ENCODE assay signal across 17 cellular contexts in the genomic region with DNA sequence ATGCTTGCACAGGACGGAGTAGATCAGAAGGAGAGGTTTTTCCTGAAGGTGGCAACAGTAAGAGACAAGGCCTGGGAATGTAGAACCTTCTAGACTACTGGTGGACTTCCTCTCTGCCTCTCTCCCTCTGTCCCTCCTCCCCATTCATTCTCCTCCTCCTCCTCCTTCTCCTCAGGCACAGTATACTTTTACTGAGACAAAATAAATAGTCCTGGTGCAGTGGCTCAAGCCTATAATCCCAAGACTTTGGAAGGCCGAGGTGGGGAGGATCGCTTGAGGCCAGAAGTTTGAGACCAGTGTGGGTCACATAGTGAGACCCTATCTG.
"Had no signal": no experiment of that assay in that cellular context is flagged by ENCODE, and none has a peak within 500 bp of the region (broad histone marks: within the 10 kb centered on the region; RNA-seq: fewer than 3 reads in every experiment).

No MANE protein-coding gene starts in this region.

- H3K27me3 ChIP-seq: foreskin keratinocyte, tibial nerve had no signal

- H3K9me3 ChIP-seq: tibial nerve had no signal

- H3K4me1 ChIP-seq: foreskin keratinocyte, tibial nerve had no signal

- DNase-seq: activated CD4-positive, alpha-beta T cell treated with anti-CD3 and anti-CD28 coated beads for 48 hours; activated CD8-positive, alpha-beta memory T cell treated with anti-CD3 and anti-CD28 coated beads, Interleukin-2, amount 50 U/mL, for 4 hours; activated CD8-positive, alpha-beta T cell treated with anti-CD3 and anti-CD28 coated beads, Interleukin-2, amount 10 ng/mL, durations not matched to agents 7 days and 5 days; activated gamma-delta T cell; activated T-cell treated with anti-CD3 and anti-CD28 coated beads, Interleukin-2, amount 50 U/mL, for 48 hours; caudate nucleus; cortex of kidney; effector CD8-positive, alpha-beta T cell; foreskin keratinocyte; kidney glomerular epithelial cell; left ventricle myocardium superior; stimulated activated CD4-positive, alpha-beta T cell treated with anti-CD3 and anti-CD28 coated beads, Interleukin-1b, Interleukin-23, amount 100 ng/mL, for 48 hours had no signal

- H3K27ac Mint-ChIP-seq: activated CD8-positive, alpha-beta T cell treated with anti-CD3 and anti-CD28 coated beads, Interleukin-2, amount 10 ng/mL, durations not matched to agents 7 days and 5 days; memory B cell; WTC11 had no signal

- H3K36me3 Mint-ChIP-seq: natural killer cell treated with Interleukin-12 subunit alpha and Interleukin-12 subunit beta and Interleukin-15 and Interleukin-18, amount 100 ng/mL, for 72 hours had no signal

- H3K4me3 ChIP-seq: tibial nerve had no signal

- H3K4me3 Mint-ChIP-seq: activated CD8-positive, alpha-beta T cell treated with anti-CD3 and anti-CD28 coated beads, Interleukin-2, amount 10 ng/mL, durations not matched to agents 7 days and 5 days; memory B cell; natural killer cell treated with Interleukin-12 subunit alpha and Interleukin-12 subunit beta and Interleukin-15 and Interleukin-18, amount 100 ng/mL, for 72 hours; WTC11 had no signal

- H3K27ac ChIP-seq: foreskin keratinocyte, tibial nerve had no signal

- H3K27me3 Mint-ChIP-seq: memory B cell; natural killer cell treated with Interleukin-12 subunit alpha and Interleukin-12 subunit beta and Interleukin-15 and Interleukin-18, amount 100 ng/mL, for 72 hours had no signal

- H3K36me3 ChIP-seq: tibial nerve had no signal

- H3K9me3 Mint-ChIP-seq: memory B cell had no signal

- ATAC-seq: activated CD8-positive, alpha-beta T cell treated with anti-CD3 and anti-CD28 coated beads, Interleukin-2, amount 10 ng/mL, durations not matched to agents 7 days and 5 days; activated naive CD4-positive, alpha-beta T cell treated with anti-CD3 and anti-CD28 coated beads, Interleukin-2, amount 50 U/mL, for 72 hours; foreskin keratinocyte; left ventricle myocardium superior; natural killer cell treated with Interleukin-12 subunit alpha and Interleukin-12 subunit beta and Interleukin-15 and Interleukin-18, amount 100 ng/mL, for 72 hours; WTC11 had no signal
